14 cellular contexts compared by ENCODE assay signal in the genomic region with DNA sequence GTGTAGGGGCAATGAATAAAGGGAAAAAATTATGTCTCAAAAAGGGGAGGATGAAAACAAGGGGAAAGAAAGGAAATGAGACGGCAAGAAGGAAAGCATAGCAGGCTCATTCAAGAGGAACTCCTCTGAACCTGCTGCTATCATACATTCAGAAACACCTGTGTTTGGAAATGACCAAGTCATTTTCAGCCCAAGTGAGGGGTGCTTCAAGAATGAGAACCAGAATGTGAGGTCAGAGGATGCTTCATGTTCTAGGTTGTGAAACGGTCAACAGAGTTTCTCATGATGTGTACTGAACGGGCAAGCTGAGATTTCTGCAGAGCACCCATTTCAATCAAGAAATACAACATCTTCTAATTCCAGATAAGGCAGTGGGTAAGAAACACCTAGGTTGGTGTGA.
A peak's percentile ranks its signal among the peaks of the same experiment; 100 is the strongest.
DNase-seq lines count a peak whose midpoint lies in the region; ATAC-seq and TF ChIP-seq lines count a peak whose summit lies in the region.
"Had no signal": no experiment of that assay in that cellular context is flagged by ENCODE, and none has a peak within 500 bp of the region (broad histone marks: within the 10 kb centered on the region; RNA-seq: fewer than 3 reads in every experiment).

No MANE protein-coding gene starts in this region.

- intact Hi-C loops in body of pancreas (cut with DNase I) = no loop called here
- intact Hi-C loops in tibial artery (cut with DNase I; ENCODE audit: low total_unique reads) = no loop called here

- 62 to 63% methylated on average over 3 of the region's 3 CpGs for WGBS in body of pancreas, 2 donors

- H3K4me3 ChIP-seq in body of pancreas (no peak overlapping the region), tibial artery (no peak overlapping the region)
- H3K4me3 ChIP-seq: ascending aorta, tibial nerve had no signal

- H3K27me3 ChIP-seq in body of pancreas (no peaks in the 10 kb centered on the region), tibial artery (no peaks in the 10 kb centered on the region)
- H3K27me3 ChIP-seq: ascending aorta, tibial nerve had no signal

- H3K27ac ChIP-seq in body of pancreas = no peak overlapping the region
- H3K27ac ChIP-seq in tibial artery = no peak overlapping the region
- H3K27ac ChIP-seq: ascending aorta, tibial nerve had no signal

- peak; percentile 53 for ATAC-seq in GM18909 (IDR thresholded peaks at IDR 0.05; ENCODE audit: poor library complexity, unreplicated experiment)
- ATAC-seq in GM21723 (IDR thresholded peaks at IDR 0.05; ENCODE audit: unreplicated experiment) = peak; percentile 65
- peak; percentile 51 for ATAC-seq in HG03097 (IDR thresholded peaks at IDR 0.05; ENCODE audit: low FRiP score, unreplicated experiment)
- ATAC-seq in body of pancreas = no peak
- no peak for ATAC-seq in GM21447 (IDR thresholded peaks at IDR 0.05; ENCODE audit: unreplicated experiment)

- peak; percentile 46 for DNase-seq in kidney tubule cell (ENCODE audit: low spot score)
- DNase-seq in body of pancreas = no peak
- no peak for DNase-seq in tibial artery
- DNase-seq in NCI-H128 (lab: John Stamatoyannopoulos, UW; ENCODE audit: unreplicated experiment) = no peak
- DNase-seq: activated CD4-positive, alpha-beta T cell treated with anti-CD3 and anti-CD28 coated beads for 48 hours; CD4-positive, alpha-beta T cell; GDM1; stimulated activated CD4-positive, alpha-beta T cell treated with anti-CD3 and anti-CD28 coated beads, Interleukin-12 subunit alpha, Interleukin-12 subunit beta, amount 100 ng/mL, for 4 hours had no signal

- TF ChIP-seq CTCF in body of pancreas (IDR thresholded peaks at IDR 0.05) (no peak), tibial artery (IDR thresholded peaks at IDR 0.05) (no peak)

- no peak for TF ChIP-seq POLR2A in body of pancreas (IDR thresholded peaks at IDR 0.05)

- H3K4me1 ChIP-seq in body of pancreas = no peaks in the 10 kb centered on the region
- H3K4me1 ChIP-seq in tibial artery = no peaks in the 10 kb centered on the region
- H3K4me1 ChIP-seq: ascending aorta, tibial nerve had no signal

- H3K9me3 ChIP-seq in body of pancreas (no peaks in the 10 kb centered on the region), tibial artery (no peaks in the 10 kb centered on the region)
- H3K9me3 ChIP-seq: ascending aorta, tibial nerve had no signal

- H3K36me3 ChIP-seq in body of pancreas (replicated peaks in 1 of 2; ENCODE audit: insufficient read depth in 1 of 2, low read depth in 2 of 2) = no peaks in the 10 kb centered on the region
- H3K36me3 ChIP-seq in tibial artery = no peaks in the 10 kb centered on the region
- H3K36me3 ChIP-seq: ascending aorta, tibial nerve had no signal

Comparison
In these comparisons a context has a peak if more than half of its experiments do, and no peak if none do; other contexts are left out.
1. ATAC-seq: peak in GM18909 (single experiment), GM21723 (single experiment) and HG03097 (single experiment); none in body of pancreas (single experiment) and GM21447 (single experiment).